ENCODE assay signal across 15 cellular contexts in genomic region chr14:28767239-28767850, GRCh38. TPM values are rescaled to one million over a fixed set of nuclear protein-coding genes. Genes with fewer than 3 reads are reported as not detected.
DNase-seq lines count a peak whose midpoint lies in the region; ATAC-seq, FAIRE-seq and TF ChIP-seq lines count a peak whose summit lies in the region.
"Had no signal": no experiment of that assay in that cellular context is flagged by ENCODE, and none has a peak within 500 bp of the region (broad histone marks: within the 10 kb centered on the region; RNA-seq: fewer than 3 reads in every experiment).

No MANE protein-coding gene starts in this region.

- H3K4me1 Mint-ChIP-seq in CD8-positive, alpha-beta T cell (ENCODE audit: low read depth), result peaks cover 9% of the 10 kb centered on the region
- H3K4me1 Mint-ChIP-seq in brain, result peaks cover 10% of the 10 kb centered on the region
- peaks cover 0 to 26% (median 14%) of the 10 kb centered on the region in 7 donors for H3K4me1 Mint-ChIP-seq in naive thymus-derived CD4-positive, alpha-beta T cell

- no peak overlapping the region for H3K27ac Mint-ChIP-seq in CD8-positive, alpha-beta T cell
- H3K27ac Mint-ChIP-seq in brain, result peak overlapping the region in 4 of 5 experiments; percentile 89 to 100 (median 98)
- H3K27ac Mint-ChIP-seq in naive thymus-derived CD4-positive, alpha-beta T cell, result peak overlapping the region in 1 of 9 donors; percentile 84

- POLR2A ChIA-PET in CD8-positive, alpha-beta T cell (lab: Charles Lee), result no interaction called here
- POLR2A ChIA-PET in naive thymus-derived CD4-positive, alpha-beta T cell (lab: Charles Lee), result no interaction called here

- no peaks in the 10 kb centered on the region for H3K9me3 Mint-ChIP-seq in CD8-positive, alpha-beta T cell
- peaks cover 3 to 31% (median 12%) of the 10 kb centered on the region in 5 experiments for H3K9me3 Mint-ChIP-seq in brain
- H3K9me3 Mint-ChIP-seq in naive thymus-derived CD4-positive, alpha-beta T cell, result peaks cover 0 to 47% (median 9%) of the 10 kb centered on the region in 11 donors
- H3K9me3 Mint-ChIP-seq: activated T-helper 1 cell treated with anti-CD3 and anti-CD28 coated beads, Interleukin-12 subunit alpha, Interleukin-12 subunit beta, Interleukin-2, Interleukin-4 antibody, amounts not matched to agents 30 ng/mL and 10 ng/mL and 1 ng/mL, durations not matched to agents 14 hours and 24 hours and 36 hours had no signal

- no peak for ATAC-seq in CD8-positive, alpha-beta T cell
- ATAC-seq in naive thymus-derived CD4-positive, alpha-beta T cell, result no peak
- no peak for ATAC-seq in heart left ventricle
- ATAC-seq: left lung had no signal

- intact Hi-C loops in CD8-positive, alpha-beta T cell (cut with DNase I, micrococcal nuclease), result no loop called here
- intact Hi-C loops in naive thymus-derived CD4-positive, alpha-beta T cell (cut with micrococcal nuclease), result no loop called here
- intact Hi-C loops in heart left ventricle (cut with DNase I), result no loop called here

- no peak for DNase-seq in CD8-positive, alpha-beta T cell
- no peak for DNase-seq in GM12891 (ENCODE audit: insufficient read length, low spot score)
- no peak for DNase-seq in naive thymus-derived CD4-positive, alpha-beta T cell
- no peak for DNase-seq in KG1 (lab: John Stamatoyannopoulos, UW)
- no peak for DNase-seq in activated gamma-delta T cell treated with Interleukin-2 at 50 U/mL for 16 hours
- DNase-seq in small intestine, result no peak
- no peak for DNase-seq in heart left ventricle
- DNase-seq: stimulated activated CD4-positive, alpha-beta T cell treated with anti-CD3 and anti-CD28 coated beads, Interleukin-2, amount 100 ng/mL, for 48 hours had no signal

- no peak overlapping the region for H3K27ac ChIP-seq in CD8-positive, alpha-beta T cell (ENCODE audit: low read depth, low read length)
- H3K27ac ChIP-seq in naive thymus-derived CD4-positive, alpha-beta T cell (ENCODE audit: low read depth, low read length), result no peak overlapping the region
- H3K27ac ChIP-seq in small intestine (ENCODE audit: low read depth in 1 of 2, low read length in 1 of 2) (no peak overlapping the region), heart left ventricle (no peak overlapping the region)
- H3K27ac ChIP-seq: KMS-11, left lung, VCaP had no signal

- FAIRE-seq in GM12891 (lab: Jason Lieb, UNC), result peak; percentile 57
- no peak for FAIRE-seq in small intestine (lab: Jason Lieb, UNC)

- H3K9me3 ChIP-seq in CD8-positive, alpha-beta T cell (ENCODE audit: low read length), result no peaks in the 10 kb centered on the region
- no peaks in the 10 kb centered on the region for H3K9me3 ChIP-seq in naive thymus-derived CD4-positive, alpha-beta T cell (ENCODE audit: control insufficient read depth in 2 of 3, low read length in 3 of 3)
- H3K9me3 ChIP-seq in small intestine (ENCODE audit: control insufficient read depth, low read depth) (peaks cover 3% of the 10 kb centered on the region), heart left ventricle (peaks cover 0 to 6% (median 0%) of the 10 kb centered on the region in 12 donors)
- H3K9me3 ChIP-seq: left lung had no signal

- no peaks in the 10 kb centered on the region for H3K36me3 ChIP-seq in CD8-positive, alpha-beta T cell (ENCODE audit: insufficient read depth, low read length)
- H3K36me3 ChIP-seq in naive thymus-derived CD4-positive, alpha-beta T cell (ENCODE audit: control insufficient read depth in 2 of 3, insufficient read depth in 3 of 3, low read length in 3 of 3), result no peaks in the 10 kb centered on the region
- H3K36me3 ChIP-seq in small intestine (ENCODE audit: control insufficient read depth in 2 of 2, insufficient read depth in 2 of 2, low read length in 2 of 2), result no peaks in the 10 kb centered on the region
- H3K36me3 ChIP-seq in heart left ventricle, result no peaks in the 10 kb centered on the region
- H3K36me3 ChIP-seq: left lung had no signal

- CTCF ChIA-PET in CD8-positive, alpha-beta T cell (lab: Charles Lee), result no interaction called here
- CTCF ChIA-PET in naive thymus-derived CD4-positive, alpha-beta T cell (lab: Charles Lee), result no interaction called here

- H3K4me3 Mint-ChIP-seq in CD8-positive, alpha-beta T cell, result peak overlapping the region; percentile 55
- H3K4me3 Mint-ChIP-seq in brain, result peak overlapping the region; percentile 61 to 98 (median 92)
- peak overlapping the region in 9 of 10 donors; percentile 10 to 81 (median 58) for H3K4me3 Mint-ChIP-seq in naive thymus-derived CD4-positive, alpha-beta T cell
- H3K4me3 Mint-ChIP-seq: activated T-helper 1 cell treated with anti-CD3 and anti-CD28 coated beads, Interleukin-12 subunit alpha, Interleukin-12 subunit beta, Interleukin-2, Interleukin-4 antibody, amounts not matched to agents 30 ng/mL and 10 ng/mL and 1 ng/mL, durations not matched to agents 14 hours and 24 hours and 36 hours had no signal

- H3K36me3 Mint-ChIP-seq in CD8-positive, alpha-beta T cell, result no peaks in the 10 kb centered on the region
- peaks cover 35% of the 10 kb centered on the region for H3K36me3 Mint-ChIP-seq in brain
- peaks cover 0 to 10% (median 9%) of the 10 kb centered on the region in 5 donors for H3K36me3 Mint-ChIP-seq in naive thymus-derived CD4-positive, alpha-beta T cell

- peaks cover 8% of the 10 kb centered on the region for H3K4me1 ChIP-seq in CD8-positive, alpha-beta T cell (ENCODE audit: insufficient read depth, low read length)
- H3K4me1 ChIP-seq in naive thymus-derived CD4-positive, alpha-beta T cell (ENCODE audit: control insufficient read depth in 2 of 2, insufficient read depth in 2 of 2, low read length in 2 of 2), result no peaks in the 10 kb centered on the region
- H3K4me1 ChIP-seq in small intestine (ENCODE audit: control insufficient read depth in 2 of 2, insufficient read depth in 1 of 2, low read depth in 1 of 2, low read length in 1 of 2), result no peaks in the 10 kb centered on the region
- peaks cover 0 to 19% (median 10%) of the 10 kb centered on the region in 12 donors for H3K4me1 ChIP-seq in heart left ventricle

- H3K27me3 ChIP-seq in CD8-positive, alpha-beta T cell (ENCODE audit: insufficient read depth, low read length), result peaks cover 16% of the 10 kb centered on the region
- peaks cover 0 to 3% of the 10 kb centered on the region in 2 donors for H3K27me3 ChIP-seq in naive thymus-derived CD4-positive, alpha-beta T cell (ENCODE audit: control insufficient read depth in 2 of 2, insufficient read depth in 2 of 2, low read length in 2 of 2)
- H3K27me3 ChIP-seq in small intestine (ENCODE audit: control insufficient read depth in 2 of 2, insufficient read depth in 2 of 2, low read length in 2 of 2) (peaks cover 5 to 23% of the 10 kb centered on the region in 2 donors), heart left ventricle (peaks cover 45 to 94% (median 92%) of the 10 kb centered on the region in 9 donors)

- no peak overlapping the region for H3K4me3 ChIP-seq in CD8-positive, alpha-beta T cell (ENCODE audit: low read depth, low read length)
- H3K4me3 ChIP-seq in naive thymus-derived CD4-positive, alpha-beta T cell (ENCODE audit: low read length), result no peak overlapping the region
- peak overlapping the region in 1 of 2 donors; percentile 41 for H3K4me3 ChIP-seq in small intestine (ENCODE audit: low read depth in 1 of 2, low read length in 2 of 2)
- H3K4me3 ChIP-seq in heart left ventricle, result peak overlapping the region in 1 of 12 donors; percentile 46

- TF ChIP-seq POLR2A in GM12891 (IDR thresholded peaks at IDR 0.05; ENCODE audit: low read depth, low read length), result no peak
- TF ChIP-seq POLR2A in heart left ventricle (IDR thresholded peaks at IDR 0.05), result no peak

- 7 to 11% (median 10%) methylated on average over 19 to 75 of the region's 76 CpGs for WGBS in small intestine, 3 donors
- WGBS in heart left ventricle, 4 donors, result 2 to 4% (median 2%) methylated on average over 28 to 76 of the region's 76 CpGs

- TF ChIP-seq CTCF in CD8-positive, alpha-beta T cell (IDR thresholded peaks at IDR 0.05), result no peak
- TF ChIP-seq CTCF in brain (conservative IDR thresholded peaks at IDR 0.05), result no peak
- TF ChIP-seq CTCF in heart left ventricle (IDR thresholded peaks at IDR 0.05), result no peak

- peaks cover 50% of the 10 kb centered on the region for H3K27me3 Mint-ChIP-seq in CD8-positive, alpha-beta T cell (ENCODE audit: low read depth)
- H3K27me3 Mint-ChIP-seq in brain, result peaks cover 74% of the 10 kb centered on the region
- H3K27me3 Mint-ChIP-seq in naive thymus-derived CD4-positive, alpha-beta T cell, result peaks cover 55 to 76% (median 67%) of the 10 kb centered on the region in 5 donors

TF ChIP-seq in GM12891, 5 proteins besides CTCF, POLR2A, EP300 and RAD21:
- TF ChIP-seq TAF1 (IDR thresholded peaks at IDR 0.05; ENCODE audit: low read depth, low read length) (no peak), POU2F2 (IDR thresholded peaks at IDR 0.05; ENCODE audit: low read depth, low read length) (no peak), POLR2AphosphoS5 (IDR thresholded peaks at IDR 0.05; ENCODE audit: low read depth, low read length) (no peak), SPI1 (IDR thresholded peaks at IDR 0.05; ENCODE audit: low read depth, low read length) (no peak), PAX5 (IDR thresholded peaks at IDR 0.05; ENCODE audit: insufficient read depth, low read length, severe bottlenecking) (no peak)

RNA-seq across cellular contexts. Expression of gene FOXG1, which starts 0.8 kb away (rescaled TPM):
- not detected for total RNA-seq in CD8-positive, alpha-beta T cell
- 4.3 TPM for polyA plus RNA-seq in GM12891 (2012; ENCODE audit: low read depth, missing spikeins)
- polyA plus RNA-seq in brain (ENCODE audit: insufficient read depth, low read depth, low replicate concordance) (28.3 TPM), small intestine (under 1 TPM in 1 of 3 donors, not detected in 2; 0.01 TPM), heart left ventricle (not detected)
- not detected for total RNA-seq in naive thymus-derived CD4-positive, alpha-beta T cell
- not detected for polyA plus RNA-seq in naive thymus-derived CD4-positive, alpha-beta T cell
- not detected for total RNA-seq in heart left ventricle
- total RNA-seq: activated T-helper 1 cell treated with anti-CD3 and anti-CD28 coated beads, Interleukin-12 subunit alpha, Interleukin-12 subunit beta, Interleukin-2, Interleukin-4 antibody, amounts not matched to agents 30 ng/mL and 10 ng/mL and 1 ng/mL, durations not matched to agents 14 hours and 24 hours and 36 hours; fibroblast of villous mesenchyme; left lung; osteoblast had no signal

Comparison
In these comparisons a context has a peak if more than half of its experiments do, and no peak if none do; other contexts are left out.
1. RNA of gene FOXG1, which starts 0.8 kb away (polyA plus RNA-seq): 28.3 TPM in brain (single experiment); not detected in naive thymus-derived CD4-positive, alpha-beta T cell, 0.01 TPM in small intestine and not detected in heart left ventricle; every median in the first group is over 10 times any median in the second.
2. Peak in every context shown above with its lines, with median percentiles within 50 percentile points of each other: H3K4me3 Mint-ChIP-seq.